ENCODE assay signal across 8 cellular contexts in genomic region chr1:25302330-25302729, GRCh38. TPM values are rescaled to one million over a fixed set of nuclear protein-coding genes. Genes with fewer than 3 reads are reported as not detected.
"Had no signal": no experiment of that assay in that cellular context is flagged by ENCODE, and none has a peak within 500 bp of the region (broad histone marks: within the 10 kb centered on the region; RNA-seq: fewer than 3 reads in every experiment).

No MANE protein-coding gene starts in this region.

RNA-seq across cellular contexts. Expression of gene RHD, which starts 30.0 kb away (rescaled TPM):
- total RNA-seq: LHCN-M2, MCF 10A, OCI-LY7, PC-9, Peyer's patch, Right ventricle myocardium inferior, RPMI7951, SJCRH30 had no signal
